Comparison of ENCODE assay signal across 8 cellular contexts in the genomic region with DNA sequence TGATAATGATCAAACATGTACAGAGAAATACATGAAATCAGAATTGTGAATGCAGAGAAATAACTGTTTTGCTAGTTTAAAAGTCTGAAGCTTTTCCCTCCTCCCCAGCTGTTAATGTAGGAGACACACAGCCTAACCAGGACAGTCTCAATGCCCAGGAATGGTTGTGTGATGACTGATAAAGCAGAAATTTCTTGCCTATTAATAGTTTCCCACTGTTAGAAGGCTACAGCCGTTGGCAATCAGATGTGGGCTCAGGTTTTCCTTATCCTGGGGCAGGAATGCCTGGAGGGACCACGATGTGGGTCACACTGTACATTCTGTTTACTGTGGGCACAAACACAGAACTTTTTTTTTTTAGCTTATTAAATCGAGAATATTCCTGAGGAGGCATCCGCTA. TPM values are rescaled to one million over a fixed set of nuclear protein-coding genes. Genes with fewer than 3 reads are reported as not detected.
DNase-seq lines count a peak whose midpoint lies in the region; ATAC-seq and TF ChIP-seq lines count a peak whose summit lies in the region.

No MANE protein-coding gene starts in this region.

- H3K79me2 ChIP-seq in fibroblast of lung (ENCODE audit: control insufficient read depth, insufficient read depth, low read length): peaks cover 5% of the 10 kb centered on the region

- no peak overlapping the region for H2AFZ ChIP-seq in fibroblast of lung (ENCODE audit: low read length)

- no peak overlapping the region for H3K4me2 ChIP-seq in fibroblast of lung (ENCODE audit: extremely low read depth, insufficient read depth, low read length)

- DNase-seq in fibroblast of lung (ENCODE audit: low read depth in 2 of 2) (peak; percentile 16 to 50), renal cortical epithelial cell (ENCODE audit: low read depth) (peak; percentile 53), GF-D8 (lab: John Stamatoyannopoulos, UW) (no peak), COR-L47 (lab: John Stamatoyannopoulos, UW) (no peak), NCI-H524 (lab: John Stamatoyannopoulos, UW) (no peak)

- H3K27ac ChIP-seq in VCaP (peak overlapping the region; percentile 98), fibroblast of lung (ENCODE audit: insufficient read depth, low read length) (no peak overlapping the region)

- peaks cover 2% of the 10 kb centered on the region for H3K36me3 ChIP-seq in fibroblast of lung (ENCODE audit: control insufficient read depth, insufficient read depth, low read length)

- peak overlapping the region; percentile 20; the same call in 1 of the 2 replicates for H3K4me3 ChIP-seq in GM08714 (ENCODE audit: low read length)
- H3K4me3 ChIP-seq in fibroblast of lung (replicated peaks in 1 of 4; ENCODE audit: control extremely low read depth in 1 of 4, insufficient read depth in 1 of 4, low read depth in 3 of 4, low read length in 4 of 4): peak overlapping the region in 1 of 4 experiments; percentile 67

- no peaks in the 10 kb centered on the region for H3K27me3 ChIP-seq in fibroblast of lung (ENCODE audit: control insufficient read depth, insufficient read depth, low read length)

- H3K9ac ChIP-seq in fibroblast of lung (ENCODE audit: insufficient read depth, low read length): no peak overlapping the region

- H4K20me1 ChIP-seq in fibroblast of lung (ENCODE audit: control insufficient read depth, extremely low read depth, insufficient read depth, low read length): no peaks in the 10 kb centered on the region

- no peak for ATAC-seq in HG02798 (IDR thresholded peaks at IDR 0.05; ENCODE audit: poor library complexity, unreplicated experiment)

- peaks cover 7% of the 10 kb centered on the region for H3K4me1 ChIP-seq in fibroblast of lung (ENCODE audit: control insufficient read depth, extremely low read depth, insufficient read depth, low read length)

- no peaks in the 10 kb centered on the region for H3K9me3 ChIP-seq in fibroblast of lung (ENCODE audit: control insufficient read depth, insufficient read depth, low read depth, low read length)

- TF ChIP-seq CTCF in VCaP (conservative IDR thresholded peaks at IDR 0.05) (no peak), fibroblast of lung (conservative IDR thresholded peaks at IDR 0.05 in 1 of 2, IDR thresholded peaks at IDR 0.05 in 1 of 2; ENCODE audit: low read depth in 1 of 2, low read length in 2 of 2) (no peak)

RNA-seq across cellular contexts. Expression of gene PPP1R3D, which starts 1.9 kb away (rescaled TPM):
- 5.6 and 7.4 TPM in 2 replicates for total RNA-seq in fibroblast of lung
- polyA plus RNA-seq in fibroblast of lung: 2.4 and 2.6 TPM in 2 replicates
- polyA plus RNA-seq in fibroblast of lung (2012): 2.8 and 3.2 TPM in 2 replicates
- polyA minus RNA-seq in fibroblast of lung (ENCODE audit: low replicate concordance): 0.74 and 1.1 TPM in 2 replicates
- total RNA-seq in renal cortical epithelial cell: 7.4 and 7.8 TPM in 2 replicates

RNA-seq across cellular contexts. Expression of gene FAM217B, which starts 2.0 kb away (rescaled TPM):
- total RNA-seq in fibroblast of lung: 2.8 and 3.5 TPM in 2 replicates
- polyA plus RNA-seq in fibroblast of lung: 6.3 and 8.1 TPM in 2 replicates
- polyA plus RNA-seq in fibroblast of lung (2012): 4.1 and 4.3 TPM in 2 replicates
- 1.3 and 1.6 TPM in 2 replicates for polyA minus RNA-seq in fibroblast of lung (ENCODE audit: low replicate concordance)
- total RNA-seq in renal cortical epithelial cell: 2.8 and 6.0 TPM in 2 replicates

RNA-seq across cellular contexts. Expression of gene SYCP2, which starts 4.8 kb away (rescaled TPM):
- total RNA-seq in fibroblast of lung: 0.51 and 1.2 TPM in 2 replicates
- 0.24 and 0.77 TPM in 2 replicates for polyA plus RNA-seq in fibroblast of lung
- 0.38 and 0.42 TPM in 2 replicates for polyA plus RNA-seq in fibroblast of lung (2012)
- not detected in 2 replicates for polyA minus RNA-seq in fibroblast of lung (ENCODE audit: low replicate concordance)
- total RNA-seq in renal cortical epithelial cell: 2.4 and 6.1 TPM in 2 replicates

RNA-seq across cellular contexts. Expression of gene CDH26, which starts 20.0 kb away (rescaled TPM):
- total RNA-seq in fibroblast of lung: 0.26 and 0.50 TPM in 2 replicates
- polyA plus RNA-seq in fibroblast of lung: 0.05 and 0.12 TPM in 2 replicates
- not detected in 2 replicates for polyA plus RNA-seq in fibroblast of lung (2012)
- polyA minus RNA-seq in fibroblast of lung (ENCODE audit: low replicate concordance): 2.9 TPM in 1 of 2 replicates, not detected in the other
- 0.15 TPM in 1 of 2 replicates, not detected in the other for total RNA-seq in renal cortical epithelial cell

Comparison
In these comparisons a context has a peak if more than half of its experiments do, and no peak if none do; other contexts are left out.
1. DNase-seq: peak in fibroblast of lung (2 of 2) and renal cortical epithelial cell (single experiment); none in GF-D8 (single experiment), COR-L47 (single experiment) and NCI-H524 (0 of 2).